ENCODE assay signal across 1 cellular context in genomic region chr16:85316321-85316919, GRCh38.
TF ChIP-seq lines count a peak whose summit lies in the region.

No MANE protein-coding gene starts in this region.

TF ChIP-seq in GM23338, 12 proteins besides CTCF, POLR2A, EP300 and RAD21 (continued from another document):
- TF ChIP-seq REST (IDR thresholded peaks at IDR 0.05; ENCODE audit: unreplicated experiment) (no peak), EZH2 (IDR thresholded peaks at IDR 0.05; ENCODE audit: low read depth, unreplicated experiment) (no peak)
